Comparison of ENCODE assay signal across 8 cellular contexts in the genomic region with DNA sequence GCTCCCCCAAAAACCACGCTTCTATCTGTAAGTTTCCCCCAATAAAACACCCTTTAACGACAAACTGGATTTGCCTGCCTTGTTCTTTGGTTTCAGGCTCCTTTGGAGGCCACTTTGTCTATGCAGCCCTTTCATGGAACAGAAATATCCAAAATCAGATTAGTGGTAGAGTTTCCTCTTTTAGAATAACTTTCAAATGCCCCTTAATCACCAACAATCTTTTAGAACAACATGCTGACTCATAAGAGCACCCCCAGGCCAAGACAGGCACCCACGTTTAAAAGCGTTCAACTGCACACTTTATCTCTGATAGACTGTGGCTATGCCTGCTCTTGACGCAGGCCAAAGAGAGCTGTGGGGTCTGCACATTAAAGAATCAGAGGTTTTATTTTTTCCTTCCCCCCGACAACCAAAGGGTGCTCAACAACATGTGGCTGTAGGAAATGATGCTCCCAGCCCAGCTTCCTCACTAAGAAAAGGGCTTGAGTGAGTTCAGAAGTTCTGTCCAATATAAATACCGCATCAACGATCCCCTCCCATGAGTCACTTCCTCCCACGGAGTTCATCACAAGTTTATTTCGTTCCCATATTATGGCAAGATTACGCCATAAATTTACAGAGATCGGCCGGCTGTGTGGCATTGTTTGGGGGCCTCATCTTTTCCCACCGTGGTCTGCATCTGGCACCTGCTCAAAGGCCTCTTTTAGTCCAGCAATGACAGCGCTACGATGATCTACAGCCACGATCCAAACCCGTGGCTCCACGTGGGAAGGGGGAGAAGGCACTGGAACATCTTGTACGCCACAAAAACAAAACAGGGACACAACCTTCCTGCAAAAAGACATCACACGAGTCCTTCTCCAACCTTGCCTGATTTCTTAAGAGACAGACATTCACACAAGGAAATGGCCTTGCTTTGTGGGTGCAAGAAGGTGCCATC.
DNase-seq lines count a peak whose midpoint lies in the region; ATAC-seq and TF ChIP-seq lines count a peak whose summit lies in the region.

No MANE protein-coding gene starts in this region.

- H3K27me3 Mint-ChIP-seq in nephron progenitor cell (ENCODE audit: low read depth, poor library complexity), result no peaks in the 10 kb centered on the region

- DNase-seq in GM03348 (ENCODE audit: low spot score), result peak; percentile 94
- DNase-seq in RKO (ENCODE audit: low spot score), result peak; percentile 94
- peak in 2 of 61 donors; percentile 31 to 47 for DNase-seq in caudate nucleus (lab: John Stamatoyannopoulos, UW)
- peak; percentile 30 for DNase-seq in medulla oblongata (ENCODE audit: extremely low spot score)
- DNase-seq in tibial nerve (ENCODE audit: low spot score in 2 of 2), result peak; percentile 55 to 83
- DNase-seq in nephron progenitor cell, result no peak
- DNase-seq in NCI-H1105 (lab: John Stamatoyannopoulos, UW), result no peak

- no peak overlapping the region for H3K4me3 Mint-ChIP-seq in nephron progenitor cell

- H3K27ac ChIP-seq in caudate nucleus (ENCODE audit: low read depth, low read length) (peak overlapping the region; percentile 79), tibial nerve (peak overlapping the region; percentile 78 to 91 (median 85))

- H3K36me3 Mint-ChIP-seq in nephron progenitor cell (ENCODE audit: low read depth), result peaks cover 36% of the 10 kb centered on the region

- H3K27ac Mint-ChIP-seq in nephron progenitor cell, result no peak overlapping the region

- H3K4me1 Mint-ChIP-seq in nephron progenitor cell, result peaks cover 14% of the 10 kb centered on the region

- peak; percentile 95 to 96 for TF ChIP-seq EP300 in tibial nerve (IDR thresholded peaks at IDR 0.05)

- H3K4me1 ChIP-seq in tibial nerve, result peaks cover 3 to 48% (median 25%) of the 10 kb centered on the region in 4 donors

- peak in 1 of 2 donors; percentile 40 for TF ChIP-seq POLR2A in tibial nerve (IDR thresholded peaks at IDR 0.05)

- H3K36me3 ChIP-seq in tibial nerve, result peaks cover 0 to 4% (median 0%) of the 10 kb centered on the region in 3 donors

- H3K9me3 ChIP-seq in tibial nerve, result no peaks in the 10 kb centered on the region

- no peak for ATAC-seq in GM21390 (IDR thresholded peaks at IDR 0.05; ENCODE audit: unreplicated experiment)

- peak overlapping the region in 2 of 4 donors; percentile 9 to 24 for H3K4me3 ChIP-seq in tibial nerve

- peak in 1 of 5 experiments; percentile 7 for TF ChIP-seq CTCF in tibial nerve (IDR thresholded peaks at IDR 0.05)
- TF ChIP-seq CTCF in nephron progenitor cell (IDR thresholded peaks at IDR 0.05), result no peak

- no peaks in the 10 kb centered on the region for H3K27me3 ChIP-seq in tibial nerve

- H3K9me3 Mint-ChIP-seq in nephron progenitor cell, result no peaks in the 10 kb centered on the region

- 8% methylated on average over 21 of the region's 21 CpGs for WGBS in tibial nerve, 2 donors

Comparison
In these comparisons a context has a peak if more than half of its experiments do, and no peak if none do; other contexts are left out.
1. DNase-seq: peak in GM03348 (single experiment), RKO (single experiment), medulla oblongata (single experiment) and tibial nerve (2 of 2); none in nephron progenitor cell (single experiment) and NCI-H1105 (single experiment).